In genomic region chr10:71765907-71766716, GRCh38 we compare ENCODE assay signal across 10 cellular contexts. TPM values are rescaled to one million over a fixed set of nuclear protein-coding genes. Genes with fewer than 3 reads are reported as not detected.
DNase-seq lines count a peak whose midpoint lies in the region; ATAC-seq and TF ChIP-seq lines count a peak whose summit lies in the region.
"Had no signal": no experiment of that assay in that cellular context is flagged by ENCODE, and none has a peak within 500 bp of the region (broad histone marks: within the 10 kb centered on the region; RNA-seq: fewer than 3 reads in every experiment).

No MANE protein-coding gene starts in this region.

- POLR2A ChIA-PET in AG04450 (lab: Yijun Ruan, JAX) = interaction anchor here (0.7 to 1.8 kb wide), 10 partner anchors 8 to 105 kb away, joined by 3 to 8 read pairs (median 4); no protein-coding TSS in a partner anchor
- POLR2A ChIA-PET in RWPE1 (lab: Yijun Ruan, JAX; ENCODE audit: low non-redundant PET) = no interaction called here
- POLR2A ChIA-PET in GM10248 (lab: Yijun Ruan, JAX) = no interaction called here

- no peaks in the 10 kb centered on the region for H3K9me3 Mint-ChIP-seq in osteocyte (ENCODE audit: unreplicated experiment)

- CTCF ChIA-PET in AG04450 (lab: Charles Lee) = interaction anchor here (1.0 to 4.4 kb wide), 7 partner anchors 7 to 450 kb away, joined by 3 to 14 read pairs (median 5); partner anchors contain the start of gene VSIR
- CTCF ChIA-PET in RWPE1 (lab: Yijun Ruan, JAX) = interaction anchor here (0.9 to 2.9 kb wide), 2 partner anchors 69 to 447 kb away, joined by 5 to 11 read pairs; partner anchors contain the start of gene SLC29A3
- CTCF ChIA-PET in GM10248 (lab: Yijun Ruan, JAX) = interaction anchor here (1.0 to 4.2 kb wide), 7 partner anchors 7 to 130 kb away, joined by 3 to 24 read pairs (median 5); partner anchors contain the start of gene VSIR

- DNase-seq in AG04450 (ENCODE audit: low read depth, low spot score) = no peak
- DNase-seq in RWPE1 (ENCODE audit: low spot score) = no peak
- no peak for DNase-seq in effector memory CD4-positive, alpha-beta T cell
- DNase-seq in osteocyte (ENCODE audit: extremely low spot score, unreplicated experiment) = no peak
- no peak for DNase-seq in GM10248 (ENCODE audit: extremely low spot score)
- DNase-seq in SKM-1 (lab: John Stamatoyannopoulos, UW; ENCODE audit: unreplicated experiment) = no peak
- no peak for DNase-seq in GM20000 (ENCODE audit: low spot score)
- DNase-seq: NCI-H2227 treated with DMSO at 0.1 percent for 48 hours had no signal

- no peak for TF ChIP-seq CTCF in AG04450 (IDR thresholded peaks at IDR 0.05; ENCODE audit: low read depth, low read length)
- no peak for TF ChIP-seq CTCF in RWPE1 (conservative IDR thresholded peaks at IDR 0.05; ENCODE audit: low read depth)
- no peak for TF ChIP-seq CTCF in osteocyte (IDR thresholded peaks at IDR 0.05)
- TF ChIP-seq CTCF in GM10248 (IDR thresholded peaks at IDR 0.05; ENCODE audit: control extremely low read depth, extremely low read depth, low read depth, missing control alignments) = no peak
- TF ChIP-seq CTCF in GM20000 (IDR thresholded peaks at IDR 0.05; ENCODE audit: extremely low read depth, missing control alignments) = no peak

- H3K27ac ChIP-seq in AG04450 (ENCODE audit: low read depth, low read length) (peak overlapping the region; percentile 95), RWPE1 (peak overlapping the region; percentile 98)
- peak overlapping the region; percentile 88 for H3K27ac ChIP-seq in effector memory CD4-positive, alpha-beta T cell (ENCODE audit: insufficient read depth, low read length, poor library complexity, severe bottlenecking)

- no peak overlapping the region for H3K4me3 Mint-ChIP-seq in osteocyte (ENCODE audit: unreplicated experiment)

- no peaks in the 10 kb centered on the region for H3K36me3 Mint-ChIP-seq in osteocyte (ENCODE audit: unreplicated experiment)

- peaks cover 31% of the 10 kb centered on the region for H3K4me1 Mint-ChIP-seq in osteocyte (ENCODE audit: unreplicated experiment)

- no peak overlapping the region for H3K4me3 ChIP-seq in AG04450 (ENCODE audit: low read depth, low read length)
- H3K4me3 ChIP-seq in effector memory CD4-positive, alpha-beta T cell (ENCODE audit: insufficient read depth, low read depth, low read length, poor library complexity, severe bottlenecking) = no peak overlapping the region

- peaks cover 52% of the 10 kb centered on the region for H3K36me3 ChIP-seq in effector memory CD4-positive, alpha-beta T cell (ENCODE audit: control insufficient read depth, insufficient read depth, low read length)

- H3K9me3 ChIP-seq in AG04450 (ENCODE audit: control insufficient read depth, insufficient read depth, low read length) = no peaks in the 10 kb centered on the region; the same call in 1 of the 2 replicates
- H3K9me3 ChIP-seq in effector memory CD4-positive, alpha-beta T cell (ENCODE audit: control insufficient read depth, low read length) = no peaks in the 10 kb centered on the region

- peak overlapping the region; percentile 77 for H3K27ac Mint-ChIP-seq in osteocyte (ENCODE audit: unreplicated experiment)

- H3K27me3 Mint-ChIP-seq in osteocyte (ENCODE audit: unreplicated experiment) = no peaks in the 10 kb centered on the region

- ATAC-seq in GM21576 (IDR thresholded peaks at IDR 0.05; ENCODE audit: unreplicated experiment) = no peak

- H3K4me1 ChIP-seq in effector memory CD4-positive, alpha-beta T cell (ENCODE audit: control insufficient read depth, insufficient read depth, low read length, poor library complexity, severe bottlenecking) = peaks cover 89% of the 10 kb centered on the region

- no peaks in the 10 kb centered on the region for H3K27me3 ChIP-seq in AG04450 (ENCODE audit: control insufficient read depth, insufficient read depth, low read length)
- H3K27me3 ChIP-seq in effector memory CD4-positive, alpha-beta T cell (replicated peaks; ENCODE audit: control insufficient read depth, insufficient read depth, low read length, poor library complexity, severe bottlenecking) = no peaks in the 10 kb centered on the region

RNA-seq across cellular contexts. Expression of gene VSIR, which starts 7.2 kb away (rescaled TPM):
- polyA plus RNA-seq in AG04450 (2011; rRNA removed) = 22.1 and 32.1 TPM in 2 replicates
- 14.1 and 22.3 TPM in 2 replicates for polyA minus RNA-seq in AG04450 (2011; rRNA and poly(A)+ RNA removed)
- total RNA-seq in osteocyte = 0.16 and 0.75 TPM in 2 replicates

RNA-seq across cellular contexts. Expression of gene C10orf105, which starts 46.5 kb away (rescaled TPM):
- 0.01 TPM in 1 of 2 replicates, not detected in the other for polyA plus RNA-seq in AG04450 (2011; rRNA removed)
- polyA minus RNA-seq in AG04450 (2011; rRNA and poly(A)+ RNA removed) = not detected in 2 replicates
- total RNA-seq in osteocyte = not detected in 2 replicates
- total RNA-seq: renal cortical epithelial cell had no signal
